Comparison of ENCODE assay signal across 18 cellular contexts in the genomic region with DNA sequence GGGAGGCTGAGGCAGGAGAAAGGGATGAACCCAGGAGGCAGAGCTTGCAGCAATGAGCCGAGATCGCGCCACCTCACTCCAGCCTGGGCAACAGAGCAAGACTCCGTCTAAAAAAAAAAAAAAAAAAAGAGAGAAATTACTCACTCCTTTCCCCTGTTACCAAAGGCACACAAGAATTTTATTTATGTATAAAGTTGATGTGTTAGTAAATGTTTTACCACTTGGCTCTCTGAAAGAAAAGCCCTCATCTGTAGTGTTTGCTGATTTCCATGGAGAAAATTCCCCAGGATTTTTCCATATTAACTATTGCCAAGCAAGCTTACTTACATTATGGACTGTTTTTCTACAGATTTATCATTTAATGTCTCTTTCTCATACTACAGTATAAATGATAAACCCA.
DNase-seq lines count a peak whose midpoint lies in the region; TF ChIP-seq lines count a peak whose summit lies in the region.
"Had no signal": no experiment of that assay in that cellular context is flagged by ENCODE, and none has a peak within 500 bp of the region (broad histone marks: within the 10 kb centered on the region; RNA-seq: fewer than 3 reads in every experiment).

No MANE protein-coding gene starts in this region.

- peak; percentile 77 for DNase-seq in Caki2 (ENCODE audit: low read depth)
- peak; percentile 55 for DNase-seq in kidney glomerular epithelial cell (lab: John Stamatoyannopoulos, UW)
- no peak for DNase-seq in GM03348 (ENCODE audit: low spot score)
- DNase-seq in activated naive CD4-positive, alpha-beta T cell treated with anti-CD3 and anti-CD28 coated beads, Interleukin-2, amount 10 ng/mL, durations not matched to agents 7 days and 5 days = no peak
- no peak for DNase-seq in KG1 (lab: John Stamatoyannopoulos, UW)
- DNase-seq: AML-193; Caco-2; CD4-positive, alpha-beta T cell; CD8-positive, alpha-beta T cell; DMS 273 treated with DMSO at 0.1 percent for 48 hours; DMS153; DMS53; DMS79; DND-41; EL; GDM1 had no signal

- in situ Hi-C loops in Caki2 (cut with HindIII; ENCODE audit: low pct_unique_long_range_greater_than_20kb, low sequenced_read_pairs) = no loop called here

- H3K4me1 Mint-ChIP-seq in nephron = no peaks in the 10 kb centered on the region
- H3K4me1 Mint-ChIP-seq in activated naive CD4-positive, alpha-beta T cell treated with anti-CD3 and anti-CD28 coated beads, Interleukin-2, amount 10 ng/mL, durations not matched to agents 7 days and 5 days = no peaks in the 10 kb centered on the region
- H3K4me1 Mint-ChIP-seq: B cell had no signal

- H3K4me3 Mint-ChIP-seq in nephron = no peak overlapping the region
- no peak overlapping the region for H3K4me3 Mint-ChIP-seq in activated naive CD4-positive, alpha-beta T cell treated with anti-CD3 and anti-CD28 coated beads, Interleukin-2, amount 10 ng/mL, durations not matched to agents 7 days and 5 days
- H3K4me3 Mint-ChIP-seq: B cell; CD4-positive, alpha-beta T cell; CD8-positive, alpha-beta T cell had no signal

- no peaks in the 10 kb centered on the region for H3K9me3 Mint-ChIP-seq in nephron
- H3K9me3 Mint-ChIP-seq in activated naive CD4-positive, alpha-beta T cell treated with anti-CD3 and anti-CD28 coated beads, Interleukin-2, amount 10 ng/mL, durations not matched to agents 7 days and 5 days = peaks cover 4% of the 10 kb centered on the region

- CTCF ChIA-PET in activated naive CD4-positive, alpha-beta T cell treated with anti-CD3 and anti-CD28 coated beads, Interleukin-2, amount 10 ng/mL, durations not matched to agents 7 days and 5 days (lab: Charles Lee) = no interaction called here

- no peaks in the 10 kb centered on the region for H3K27me3 Mint-ChIP-seq in nephron (ENCODE audit: low read depth)
- H3K27me3 Mint-ChIP-seq in activated naive CD4-positive, alpha-beta T cell treated with anti-CD3 and anti-CD28 coated beads, Interleukin-2, amount 10 ng/mL, durations not matched to agents 7 days and 5 days = no peaks in the 10 kb centered on the region
- H3K27me3 Mint-ChIP-seq: B cell; CD4-positive, alpha-beta T cell had no signal

- no peaks in the 10 kb centered on the region for H3K36me3 Mint-ChIP-seq in nephron (ENCODE audit: low read depth)
- H3K36me3 Mint-ChIP-seq in activated naive CD4-positive, alpha-beta T cell treated with anti-CD3 and anti-CD28 coated beads, Interleukin-2, amount 10 ng/mL, durations not matched to agents 7 days and 5 days = no peaks in the 10 kb centered on the region
- H3K36me3 Mint-ChIP-seq: CD8-positive, alpha-beta T cell had no signal

- no peak for TF ChIP-seq CTCF in nephron (IDR thresholded peaks at IDR 0.05; ENCODE audit: unreplicated experiment in 3 of 3)

- peak overlapping the region in 2 of 3 experiments; percentile 13 to 31 for H3K27ac Mint-ChIP-seq in nephron
- no peak overlapping the region for H3K27ac Mint-ChIP-seq in activated naive CD4-positive, alpha-beta T cell treated with anti-CD3 and anti-CD28 coated beads, Interleukin-2, amount 10 ng/mL, durations not matched to agents 7 days and 5 days
- H3K27ac Mint-ChIP-seq: B cell; CD4-positive, alpha-beta T cell; CD8-positive, alpha-beta T cell had no signal

Comparison
In these comparisons a context has a peak if more than half of its experiments do, and no peak if none do; other contexts are left out.
1. DNase-seq: peak in Caki2 (single experiment) and kidney glomerular epithelial cell (single experiment); none in GM03348 (single experiment), activated naive CD4-positive, alpha-beta T cell treated with anti-CD3 and anti-CD28 coated beads, Interleukin-2, amount 10 ng/mL, durations not matched to agents 7 days and 5 days (single experiment) and KG1 (single experiment).